ENCODE assay signal across 32 cellular contexts in the genomic region with DNA sequence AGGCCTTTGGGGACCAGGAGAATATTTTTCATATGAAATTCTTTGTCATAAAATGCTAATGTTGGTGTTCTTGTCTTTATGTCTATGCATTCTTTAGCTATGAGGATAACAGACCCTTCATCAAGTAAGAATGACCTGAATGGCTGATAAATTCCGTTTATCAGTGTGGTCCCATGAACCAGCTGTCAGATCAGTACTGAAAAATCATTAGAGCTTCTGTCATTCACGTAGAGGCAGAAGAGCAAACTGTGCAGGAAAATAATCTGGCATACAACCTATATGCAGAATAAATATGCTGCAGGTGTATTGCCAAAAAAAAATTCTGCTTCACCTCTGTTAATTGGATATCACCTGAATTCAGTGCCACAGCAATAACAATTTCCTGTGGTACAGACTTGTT.
"Had no signal": no experiment of that assay in that cellular context is flagged by ENCODE, and none has a peak within 500 bp of the region (broad histone marks: within the 10 kb centered on the region; RNA-seq: fewer than 3 reads in every experiment).

No MANE protein-coding gene starts in this region.

- H3K9me3 Mint-ChIP-seq: activated B cell treated with CpG ODN at 0.5 μM for 24 hours; activated T-helper 1 cell treated with anti-CD3 and anti-CD28 coated beads, Interleukin-12 subunit alpha, Interleukin-12 subunit beta, Interleukin-2, Interleukin-4 antibody, amounts not matched to agents 30 ng/mL and 10 ng/mL and 1 ng/mL, durations not matched to agents 14 hours and 24 hours and 36 hours had no signal

- ATAC-seq: activated naive CD4-positive, alpha-beta T cell treated with anti-CD3 and anti-CD28 coated beads, Interleukin-2, amount 50 U/mL, for 72 hours; activated T-cell treated with anti-CD3 and anti-CD28 coated beads, Interleukin-2, amount 50 U/mL, for 4 hours; body of pancreas had no signal

- H3K4me1 ChIP-seq: adrenal gland, body of pancreas, breast epithelium had no signal

- H3K36me3 Mint-ChIP-seq: activated CD4-positive, alpha-beta memory T cell treated with anti-CD3 and anti-CD28 coated beads for 36 hours; activated naive CD4-positive, alpha-beta T cell treated with anti-CD3 and anti-CD28 coated beads, Interleukin-2, amount 50 U/mL, for 72 hours had no signal

- H3K27me3 ChIP-seq: adrenal gland, body of pancreas, breast epithelium had no signal

- H3K4me1 Mint-ChIP-seq: activated B cell treated with CpG ODN at 0.5 μM for 24 hours had no signal

- H3K9me3 ChIP-seq: adrenal gland, body of pancreas, breast epithelium had no signal

- DNase-seq: activated B cell treated with CpG ODN at 0.5 μM for 24 hours; activated CD4-positive, alpha-beta memory T cell treated with anti-CD3 and anti-CD28 coated beads for 36 hours; activated CD4-positive, alpha-beta T cell treated with anti-CD3 and anti-CD28 coated beads for 4 hours; activated CD4-positive, alpha-beta T cell treated with anti-CD3 and anti-CD28 coated beads, Interleukin-2, amount 50 U/mL, for 1 hour; activated CD4-positive, CD25-positive, alpha-beta regulatory T cell treated with anti-CD3 and anti-CD28 coated beads, Interleukin-2, amount 50 U/mL, for 72 hours; activated CD8-positive, alpha-beta memory T cell treated with anti-CD3 and anti-CD28 coated beads, Interleukin-2, amount 50 U/mL, for 4 hours; activated gamma-delta T cell treated with Interleukin-2 at 50 U/mL for 16 hours; activated naive CD4-positive, alpha-beta T cell treated with anti-CD3 and anti-CD28 coated beads for 36 hours; activated T-cell treated with anti-CD3 and anti-CD28 coated beads for 4 hours; activated T-cell treated with anti-CD3 and anti-CD28 coated beads, Interleukin-2, amount 50 U/mL, for 4 hours; adrenal gland; body of pancreas; cerebellar nuclear complex; MM.1S; NCI-H1092 treated with DMSO at 0.1 percent for 48 hours; NCI-H1694; NCI-H1930; NCI-H2081 treated with DMSO at 0.1 percent for 48 hours; NCI-H2171; NCI-H510A; NCI-H526; PC-9; Right ventricle myocardium superior; SW 1271; T-helper 1 cell; T-helper 2 cell; T-helper 9 cell had no signal

- H3K4me3 ChIP-seq: adrenal gland, body of pancreas, breast epithelium, PC-9 had no signal

- H3K27ac ChIP-seq: adrenal gland, body of pancreas, breast epithelium, KMS-11, PC-9, VCaP had no signal

- H3K4me3 Mint-ChIP-seq: activated B cell treated with CpG ODN at 0.5 μM for 24 hours; activated CD4-positive, alpha-beta memory T cell treated with anti-CD3 and anti-CD28 coated beads for 36 hours; activated naive CD4-positive, alpha-beta T cell treated with anti-CD3 and anti-CD28 coated beads for 36 hours; activated T-cell treated with anti-CD3 and anti-CD28 coated beads, Interleukin-2, amount 50 U/mL, for 4 hours; activated T-helper 1 cell treated with anti-CD3 and anti-CD28 coated beads, Interleukin-12 subunit alpha, Interleukin-12 subunit beta, Interleukin-2, Interleukin-4 antibody, amounts not matched to agents 30 ng/mL and 10 ng/mL and 1 ng/mL, durations not matched to agents 14 hours and 24 hours and 36 hours had no signal

- H3K27ac Mint-ChIP-seq: activated B cell treated with CpG ODN at 0.5 μM for 24 hours; activated CD4-positive, alpha-beta memory T cell treated with anti-CD3 and anti-CD28 coated beads for 36 hours; activated naive CD4-positive, alpha-beta T cell treated with anti-CD3 and anti-CD28 coated beads for 36 hours; activated naive CD4-positive, alpha-beta T cell treated with anti-CD3 and anti-CD28 coated beads, Interleukin-2, amount 50 U/mL, for 72 hours; activated T-helper 1 cell treated with anti-CD3 and anti-CD28 coated beads, Interleukin-12 subunit alpha, Interleukin-12 subunit beta, Interleukin-2, Interleukin-4 antibody, amounts not matched to agents 30 ng/mL and 10 ng/mL and 1 ng/mL, durations not matched to agents 14 hours and 24 hours and 36 hours had no signal

- H3K27me3 Mint-ChIP-seq: activated B cell treated with CpG ODN at 0.5 μM for 24 hours; activated CD4-positive, alpha-beta memory T cell treated with anti-CD3 and anti-CD28 coated beads for 36 hours had no signal

- H3K36me3 ChIP-seq: adrenal gland, breast epithelium had no signal
